In the genomic region with DNA sequence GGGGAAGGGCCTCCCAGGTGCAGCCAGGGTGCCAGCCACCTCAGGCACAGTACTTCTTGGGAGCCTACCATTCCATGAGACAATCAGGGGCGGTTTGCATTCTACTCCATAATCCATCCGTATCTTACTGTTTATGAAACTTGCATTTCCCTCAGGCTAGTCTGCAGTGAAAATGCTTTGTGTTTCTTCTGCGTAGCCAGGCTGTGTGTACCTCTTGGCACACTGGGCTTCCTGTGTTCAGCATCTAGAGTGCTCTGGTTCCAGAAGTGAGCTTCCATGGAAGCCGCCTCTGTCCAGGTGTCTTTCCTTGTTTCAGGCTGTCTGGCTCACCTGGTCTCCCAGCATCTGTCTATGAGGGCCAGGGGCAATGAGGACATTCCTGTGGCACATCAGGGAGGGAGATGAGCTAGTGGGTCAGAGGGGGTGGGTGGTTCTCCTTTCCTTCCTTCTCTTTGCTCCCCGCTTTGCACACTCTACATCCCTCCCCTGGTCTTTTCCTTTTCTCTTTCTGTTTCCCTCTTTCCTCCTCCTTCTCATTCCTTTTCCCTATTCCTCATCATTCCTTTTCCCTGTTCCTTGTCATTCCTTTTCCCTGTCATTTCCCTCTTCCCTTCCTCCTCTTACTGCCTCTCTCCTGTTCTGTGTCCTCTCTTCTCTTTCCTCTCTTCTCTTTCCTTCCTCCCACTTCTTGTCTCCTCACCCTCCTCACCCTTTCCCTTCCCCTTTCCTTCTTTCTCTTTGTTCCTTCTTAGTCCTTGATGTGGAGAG, we compare ENCODE assay signal across 1 cellular context.
TF ChIP-seq lines count a peak whose summit lies in the region.

No MANE protein-coding gene starts in this region.

TF ChIP-seq in GM12878, 131 proteins besides CTCF, POLR2A, EP300 and RAD21:
- TF ChIP-seq, protein P1, sequence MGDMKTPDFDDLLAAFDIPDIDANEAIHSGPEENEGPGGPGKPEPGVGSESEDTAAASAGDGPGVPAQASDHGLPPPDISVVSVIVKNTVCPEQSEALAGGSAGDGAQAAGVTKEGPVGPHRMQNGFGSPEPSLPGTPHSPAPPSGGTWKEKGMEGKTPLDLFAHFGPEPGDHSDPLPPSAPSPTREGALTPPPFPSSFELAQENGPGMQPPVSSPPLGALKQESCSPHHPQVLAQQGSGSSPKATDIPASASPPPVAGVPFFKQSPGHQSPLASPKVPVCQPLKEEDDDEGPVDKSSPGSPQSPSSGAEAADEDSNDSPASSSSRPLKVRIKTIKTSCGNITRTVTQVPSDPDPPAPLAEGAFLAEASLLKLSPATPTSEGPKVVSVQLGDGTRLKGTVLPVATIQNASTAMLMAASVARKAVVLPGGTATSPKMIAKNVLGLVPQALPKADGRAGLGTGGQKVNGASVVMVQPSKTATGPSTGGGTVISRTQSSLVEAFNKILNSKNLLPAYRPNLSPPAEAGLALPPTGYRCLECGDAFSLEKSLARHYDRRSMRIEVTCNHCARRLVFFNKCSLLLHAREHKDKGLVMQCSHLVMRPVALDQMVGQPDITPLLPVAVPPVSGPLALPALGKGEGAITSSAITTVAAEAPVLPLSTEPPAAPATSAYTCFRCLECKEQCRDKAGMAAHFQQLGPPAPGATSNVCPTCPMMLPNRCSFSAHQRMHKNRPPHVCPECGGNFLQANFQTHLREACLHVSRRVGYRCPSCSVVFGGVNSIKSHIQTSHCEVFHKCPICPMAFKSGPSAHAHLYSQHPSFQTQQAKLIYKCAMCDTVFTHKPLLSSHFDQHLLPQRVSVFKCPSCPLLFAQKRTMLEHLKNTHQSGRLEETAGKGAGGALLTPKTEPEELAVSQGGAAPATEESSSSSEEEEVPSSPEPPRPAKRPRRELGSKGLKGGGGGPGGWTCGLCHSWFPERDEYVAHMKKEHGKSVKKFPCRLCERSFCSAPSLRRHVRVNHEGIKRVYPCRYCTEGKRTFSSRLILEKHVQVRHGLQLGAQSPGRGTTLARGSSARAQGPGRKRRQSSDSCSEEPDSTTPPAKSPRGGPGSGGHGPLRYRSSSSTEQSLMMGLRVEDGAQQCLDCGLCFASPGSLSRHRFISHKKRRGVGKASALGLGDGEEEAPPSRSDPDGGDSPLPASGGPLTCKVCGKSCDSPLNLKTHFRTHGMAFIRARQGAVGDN (IDR thresholded peaks at IDR 0.05) = no peak
- TF ChIP-seq HDAC2 (IDR thresholded peaks at IDR 0.05) (no peak), RCOR1 (conservative IDR thresholded peaks at IDR 0.05; ENCODE audit: low read depth, low read length) (no peak), MEF2B (IDR thresholded peaks at IDR 0.05; ENCODE audit: partially characterized antibody, poor library complexity, severe bottlenecking) (no peak), RELA (IDR thresholded peaks at IDR 0.05; ENCODE audit: borderline replicate concordance, partially characterized antibody) (no peak), MYC (IDR thresholded peaks at IDR 0.05; ENCODE audit: insufficient read depth, insufficient read length, insufficient replicate concordance, low read length, severe bottlenecking) (no peak)
- TF ChIP-seq, protein P2, sequence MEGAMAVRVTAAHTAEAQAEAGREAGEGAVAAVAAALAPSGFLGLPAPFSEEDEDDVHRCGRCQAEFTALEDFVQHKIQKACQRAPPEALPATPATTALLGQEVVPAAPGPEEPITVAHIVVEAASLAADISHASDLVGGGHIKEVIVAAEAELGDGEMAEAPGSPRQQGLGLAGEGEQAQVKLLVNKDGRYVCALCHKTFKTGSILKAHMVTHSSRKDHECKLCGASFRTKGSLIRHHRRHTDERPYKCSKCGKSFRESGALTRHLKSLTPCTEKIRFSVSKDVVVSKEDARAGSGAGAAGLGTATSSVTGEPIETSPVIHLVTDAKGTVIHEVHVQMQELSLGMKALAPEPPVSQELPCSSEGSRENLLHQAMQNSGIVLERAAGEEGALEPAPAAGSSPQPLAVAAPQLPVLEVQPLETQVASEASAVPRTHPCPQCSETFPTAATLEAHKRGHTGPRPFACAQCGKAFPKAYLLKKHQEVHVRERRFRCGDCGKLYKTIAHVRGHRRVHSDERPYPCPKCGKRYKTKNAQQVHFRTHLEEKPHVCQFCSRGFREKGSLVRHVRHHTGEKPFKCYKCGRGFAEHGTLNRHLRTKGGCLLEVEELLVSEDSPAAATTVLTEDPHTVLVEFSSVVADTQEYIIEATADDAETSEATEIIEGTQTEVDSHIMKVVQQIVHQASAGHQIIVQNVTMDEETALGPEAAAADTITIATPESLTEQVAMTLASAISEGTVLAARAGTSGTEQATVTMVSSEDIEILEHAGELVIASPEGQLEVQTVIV (IDR thresholded peaks at IDR 0.05; ENCODE audit: borderline replicate concordance, partially characterized antibody) = peak; percentile 28
- TF ChIP-seq, protein P3, sequence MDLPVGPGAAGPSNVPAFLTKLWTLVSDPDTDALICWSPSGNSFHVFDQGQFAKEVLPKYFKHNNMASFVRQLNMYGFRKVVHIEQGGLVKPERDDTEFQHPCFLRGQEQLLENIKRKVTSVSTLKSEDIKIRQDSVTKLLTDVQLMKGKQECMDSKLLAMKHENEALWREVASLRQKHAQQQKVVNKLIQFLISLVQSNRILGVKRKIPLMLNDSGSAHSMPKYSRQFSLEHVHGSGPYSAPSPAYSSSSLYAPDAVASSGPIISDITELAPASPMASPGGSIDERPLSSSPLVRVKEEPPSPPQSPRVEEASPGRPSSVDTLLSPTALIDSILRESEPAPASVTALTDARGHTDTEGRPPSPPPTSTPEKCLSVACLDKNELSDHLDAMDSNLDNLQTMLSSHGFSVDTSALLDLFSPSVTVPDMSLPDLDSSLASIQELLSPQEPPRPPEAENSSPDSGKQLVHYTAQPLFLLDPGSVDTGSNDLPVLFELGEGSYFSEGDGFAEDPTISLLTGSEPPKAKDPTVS (IDR thresholded peaks at IDR 0.05; ENCODE audit: low read depth, low read length) = no peak
